ENCODE assay signal across 10 cellular contexts in genomic region chr4:105594094-105595010, GRCh38. TPM values are rescaled to one million over a fixed set of nuclear protein-coding genes. Genes with fewer than 3 reads are reported as not detected.
DNase-seq lines count a peak whose midpoint lies in the region; ATAC-seq, FAIRE-seq and TF ChIP-seq lines count a peak whose summit lies in the region.
"Had no signal": no experiment of that assay in that cellular context is flagged by ENCODE, and none has a peak within 500 bp of the region (broad histone marks: within the 10 kb centered on the region; RNA-seq: fewer than 3 reads in every experiment).

No MANE protein-coding gene starts in this region.

- ATAC-seq in activated T-cell treated with anti-CD3 and anti-CD28 coated beads, Interleukin-2, amount 50 U/mL, for 4 hours: peak; percentile 54 to 60
- ATAC-seq in HG02852 (IDR thresholded peaks at IDR 0.05; ENCODE audit: unreplicated experiment): peak; percentile 93

- H3K27ac ChIP-seq in OCI-LY7 (ENCODE audit: low read depth, low read length, poor library complexity, severe bottlenecking) (no peak overlapping the region), transverse colon (peak overlapping the region; percentile 1 to 68 (median 24))

- intact Hi-C loops in OCI-LY7 (cut with micrococcal nuclease; ENCODE audit: unreplicated experiment): no loop called here
- intact Hi-C loops in transverse colon (cut with DNase I; ENCODE audit: low total_unique reads): no loop called here

- H2AFZ ChIP-seq in OCI-LY7 (ENCODE audit: low read length): no peak overlapping the region; the same call in 1 of the 2 replicates

- TF ChIP-seq CTCF in OCI-LY7 (conservative IDR thresholded peaks at IDR 0.05; ENCODE audit: low read length) (no peak), transverse colon (IDR thresholded peaks at IDR 0.05) (no peak)

- H3K9me3 ChIP-seq in OCI-LY7 (ENCODE audit: low read length): no peaks in the 10 kb centered on the region
- no peaks in the 10 kb centered on the region for H3K9me3 ChIP-seq in transverse colon

- H3K36me3 Mint-ChIP-seq in activated T-cell treated with anti-CD3 and anti-CD28 coated beads, Interleukin-2, amount 50 U/mL, for 4 hours (ENCODE audit: insufficient read depth): no peaks in the 10 kb centered on the region
- H3K36me3 Mint-ChIP-seq: activated naive CD8-positive, alpha-beta T cell treated with anti-CD3 and anti-CD28 coated beads, Interleukin-2, amount 10 ng/mL, durations not matched to agents 7 days and 5 days had no signal

- H3K4me1 ChIP-seq in OCI-LY7 (ENCODE audit: insufficient read depth, low read length, poor library complexity, severe bottlenecking) (no peaks in the 10 kb centered on the region), transverse colon (peaks cover 0 to 26% (median 4%) of the 10 kb centered on the region in 4 donors)

- POLR2A ChIA-PET in OCI-LY7 (lab: Charles Lee): interaction anchor here (0.6 kb wide), 1 partner anchor 1852 kb away, joined by 3 read pairs; no protein-coding TSS in a partner anchor

- TF ChIP-seq POLR2A in transverse colon (IDR thresholded peaks at IDR 0.05): no peak

- DNase-seq in activated T-cell treated with anti-CD3 and anti-CD28 coated beads, Interleukin-2, amount 50 U/mL, for 4 hours: no peak
- DNase-seq in activated T-cell treated with anti-CD3 and anti-CD28 coated beads for 4 hours (no peak), OCI-LY7 (ENCODE audit: low spot score) (peak; percentile 5), transverse colon (no peak), NCI-H2171 (lab: John Stamatoyannopoulos, UW) (no peak), G401 (ENCODE audit: low spot score) (no peak), urothelium cell line (ENCODE audit: low spot score) (no peak)
- DNase-seq: activated naive CD8-positive, alpha-beta T cell treated with anti-CD3 and anti-CD28 coated beads, Interleukin-2, amount 10 ng/mL, durations not matched to agents 7 days and 5 days had no signal

- H4K20me1 ChIP-seq in OCI-LY7 (ENCODE audit: insufficient read depth, low read length): no peaks in the 10 kb centered on the region

- CTCF ChIA-PET in OCI-LY7 (lab: Charles Lee; ENCODE audit: unreplicated experiment): no interaction called here

- 33 to 35% methylated on average over 7 of the region's 7 CpGs for WGBS in transverse colon (ENCODE audit: low coverage in 1 of 2), 2 donors

- no peak overlapping the region for H3K4me3 Mint-ChIP-seq in activated T-cell treated with anti-CD3 and anti-CD28 coated beads, Interleukin-2, amount 50 U/mL, for 4 hours
- H3K4me3 Mint-ChIP-seq: activated naive CD8-positive, alpha-beta T cell treated with anti-CD3 and anti-CD28 coated beads, Interleukin-2, amount 10 ng/mL, durations not matched to agents 7 days and 5 days had no signal

- FAIRE-seq in urothelium cell line (lab: Jason Lieb, UNC): no peak

- no peak overlapping the region for H3K4me2 ChIP-seq in OCI-LY7 (ENCODE audit: low read length)

- H3K36me3 ChIP-seq in OCI-LY7 (ENCODE audit: insufficient read depth, low read length) (no peaks in the 10 kb centered on the region), transverse colon (no peaks in the 10 kb centered on the region)

- H3K4me1 Mint-ChIP-seq in activated T-cell treated with anti-CD3 and anti-CD28 coated beads, Interleukin-2, amount 50 U/mL, for 4 hours (ENCODE audit: low read depth): no peaks in the 10 kb centered on the region
- H3K4me1 Mint-ChIP-seq: activated naive CD8-positive, alpha-beta T cell treated with anti-CD3 and anti-CD28 coated beads, Interleukin-2, amount 10 ng/mL, durations not matched to agents 7 days and 5 days had no signal

- H3K27me3 ChIP-seq in transverse colon: no peaks in the 10 kb centered on the region

- no peaks in the 10 kb centered on the region for H3K9me2 ChIP-seq in OCI-LY7 (ENCODE audit: insufficient read depth, low read length)

- H3K27me3 Mint-ChIP-seq in activated T-cell treated with anti-CD3 and anti-CD28 coated beads, Interleukin-2, amount 50 U/mL, for 4 hours (ENCODE audit: low read depth): peaks cover 22% of the 10 kb centered on the region
- H3K27me3 Mint-ChIP-seq: activated naive CD8-positive, alpha-beta T cell treated with anti-CD3 and anti-CD28 coated beads, Interleukin-2, amount 10 ng/mL, durations not matched to agents 7 days and 5 days had no signal

- no peak for TF ChIP-seq EP300 in transverse colon (IDR thresholded peaks at IDR 0.05; ENCODE audit: low read depth)

- in situ Hi-C loops in transverse colon (cut with MboI; ENCODE audit: low pct_ligation_motif_present in 1 of 4, low pct_unique_long_range_greater_than_20kb in 1 of 4, low sequenced_read_pairs in 3 of 4): no loop called here
- in situ Hi-C loops in G401 (cut with HindIII; ENCODE audit: low sequenced_read_pairs): no loop called here

- no TSS peak for BruUV-seq in OCI-LY7 (replicated peaks; lab: Mats Ljungman, UMichigan)

- no peaks in the 10 kb centered on the region for H3K9me3 Mint-ChIP-seq in activated T-cell treated with anti-CD3 and anti-CD28 coated beads, Interleukin-2, amount 50 U/mL, for 4 hours
- H3K9me3 Mint-ChIP-seq: activated naive CD8-positive, alpha-beta T cell treated with anti-CD3 and anti-CD28 coated beads, Interleukin-2, amount 10 ng/mL, durations not matched to agents 7 days and 5 days had no signal

- H3K4me3 ChIP-seq in OCI-LY7 (ENCODE audit: low read depth, low read length, poor library complexity, severe bottlenecking) (no peak overlapping the region), transverse colon (no peak overlapping the region)

- no peaks in the 10 kb centered on the region for H3K79me2 ChIP-seq in OCI-LY7 (ENCODE audit: insufficient read depth, low read depth, low read length)

RNA-seq across cellular contexts. Expression of gene ARHGEF38, which starts 41.9 kb away (rescaled TPM):
- total RNA-seq in activated T-cell treated with anti-CD3 and anti-CD28 coated beads, Interleukin-2, amount 50 U/mL, for 4 hours: not detected
- total RNA-seq in OCI-LY7 (2014; rRNA removed; shearing (Covaris generic)): not detected in 2 replicates
- total RNA-seq in OCI-LY7 (2022) (not detected in 2 replicates), transverse colon (10 to 100 TPM in 3 of 4 donors, 1 to 10 TPM in 1; 2.6 to 18.1 (median 15.6) TPM)
- total RNA-seq in G401 (2014; rRNA removed; shearing (Covaris generic)): not detected in 2 replicates
- total RNA-seq: activated naive CD8-positive, alpha-beta T cell treated with anti-CD3 and anti-CD28 coated beads, Interleukin-2, amount 10 ng/mL, durations not matched to agents 7 days and 5 days; SK-MEL-5 had no signal
